ENCODE assay signal across 8 cellular contexts in the genomic region with DNA sequence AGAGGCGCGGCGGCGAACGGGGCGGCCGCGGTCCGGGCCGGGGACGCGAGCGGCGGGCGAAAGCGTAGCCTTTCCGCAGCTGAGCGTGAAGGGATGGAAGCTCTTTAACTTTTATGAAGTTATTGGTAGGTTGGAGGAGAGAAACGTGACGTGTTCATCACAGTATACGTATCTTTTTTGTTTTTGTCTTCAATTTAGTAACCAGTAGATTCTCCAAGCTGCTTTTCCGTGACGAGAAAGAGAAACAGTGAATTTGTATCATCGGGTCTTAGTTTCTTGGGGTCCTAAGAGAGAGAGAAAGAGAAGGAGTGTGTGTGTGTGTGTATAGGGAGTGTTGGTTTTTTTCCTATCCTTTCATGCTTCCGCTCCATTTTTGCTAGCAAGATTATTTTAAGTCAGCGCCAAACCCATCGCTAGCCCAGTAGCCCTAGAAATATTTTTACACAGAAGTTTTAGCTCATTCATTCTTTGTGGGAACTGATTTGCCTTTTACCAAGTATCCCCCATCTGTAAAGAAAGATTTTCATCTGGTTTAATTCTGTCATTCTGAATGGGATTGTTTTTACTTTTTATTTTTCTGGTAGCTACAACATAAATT. TPM values are rescaled to one million over a fixed set of nuclear protein-coding genes. Genes with fewer than 3 reads are reported as not detected.
A peak's percentile ranks its signal among the peaks of the same experiment; 100 is the strongest.
DNase-seq lines count a peak whose midpoint lies in the region; ATAC-seq and TF ChIP-seq lines count a peak whose summit lies in the region.

No MANE protein-coding gene starts in this region.

- no peak overlapping the region for H2AFZ ChIP-seq in neural cell (ENCODE audit: low read depth, low read length)

- H3K4me1 Mint-ChIP-seq in CD4-positive, alpha-beta T cell (ENCODE audit: low read depth) = peaks cover 61% of the 10 kb centered on the region
- peaks cover 66% of the 10 kb centered on the region for H3K4me1 Mint-ChIP-seq in dendritic cell treated with granulocyte-macrophage colony-stimulating factor and Interleukin-4, amounts not matched to agents 40 ng/mL and 50 ng/mL, for 4 days (ENCODE audit: low read depth)

- POLR2A ChIA-PET in CD4-positive, alpha-beta T cell (lab: Charles Lee) = interaction anchor here (0.7 to 4.2 kb wide), 7 partner anchors 9 to 488 kb away, joined by 3 to 28 read pairs (median 13); a partner anchor contains a TSS

- H3K27ac ChIP-seq in CD4-positive, alpha-beta T cell (ENCODE audit: low read depth, low read length) = no peak overlapping the region
- H3K27ac ChIP-seq in KOPT-K1 (ENCODE audit: low read depth, low read length, poor library complexity, severe bottlenecking) = peak overlapping the region; percentile 94
- peak overlapping the region; percentile 97 for H3K27ac ChIP-seq in neural cell (ENCODE audit: low read length)

- H3K4me2 ChIP-seq in neural cell (ENCODE audit: low read length) = peak overlapping the region; percentile 100

- H3K27ac Mint-ChIP-seq in CD4-positive, alpha-beta T cell = peak overlapping the region; percentile 84
- H3K27ac Mint-ChIP-seq in dendritic cell treated with granulocyte-macrophage colony-stimulating factor and Interleukin-4, amounts not matched to agents 40 ng/mL and 50 ng/mL, for 4 days = peak overlapping the region; percentile 85

- no peak for DNase-seq in CD4-positive, alpha-beta T cell
- no peak for DNase-seq in DMS79 treated with DMSO at 0.1 percent for 48 hours (lab: John Stamatoyannopoulos, UW)
- no peak for DNase-seq in stimulated activated CD4-positive, alpha-beta T cell treated with anti-CD3 and anti-CD28 coated beads, Interleukin-4, amount 100 ng/mL, for 4 hours
- no peak for DNase-seq in GDM1 (lab: John Stamatoyannopoulos, UW)

- no peak for TF ChIP-seq EP300 in neural cell (conservative IDR thresholded peaks at IDR 0.05; ENCODE audit: poor library complexity, severe bottlenecking)

- CTCF ChIA-PET in CD4-positive, alpha-beta T cell (lab: Charles Lee) = interaction anchor here (1.2 to 2.4 kb wide), 3 partner anchors 28 to 240 kb away, joined by 3 to 10 read pairs (median 5); a partner anchor contains a TSS

- ATAC-seq in CD4-positive, alpha-beta T cell (ENCODE audit: poor library complexity) = peak; percentile 35
- ATAC-seq in GM18870 (IDR thresholded peaks at IDR 0.05; ENCODE audit: unreplicated experiment) = no peak

- peak overlapping the region; percentile 93 for H3K4me3 ChIP-seq in neural cell (ENCODE audit: low read length)

- no peaks in the 10 kb centered on the region for H3F3A ChIP-seq in neural cell (ENCODE audit: insufficient read depth, low read length, poor library complexity, severe bottlenecking)

- H3K36me3 Mint-ChIP-seq in CD4-positive, alpha-beta T cell (ENCODE audit: low read depth) = peaks cover 32% of the 10 kb centered on the region
- peaks cover 51% of the 10 kb centered on the region for H3K36me3 Mint-ChIP-seq in dendritic cell treated with granulocyte-macrophage colony-stimulating factor and Interleukin-4, amounts not matched to agents 40 ng/mL and 50 ng/mL, for 4 days (ENCODE audit: low read depth)

- H3K27me3 ChIP-seq in CD4-positive, alpha-beta T cell (ENCODE audit: control insufficient read depth, insufficient read depth, low read length) = no peaks in the 10 kb centered on the region
- no peaks in the 10 kb centered on the region for H3K27me3 ChIP-seq in neural cell (ENCODE audit: insufficient read depth, low read depth, low read length)

- H3K79me2 ChIP-seq in neural cell (replicated peaks; ENCODE audit: insufficient read depth, low read length) = peaks cover 54% of the 10 kb centered on the region

- no peaks in the 10 kb centered on the region for H3K9me3 ChIP-seq in CD4-positive, alpha-beta T cell (ENCODE audit: control insufficient read depth, low read length)
- H3K9me3 ChIP-seq in KOPT-K1 (ENCODE audit: insufficient read depth, low read length, poor library complexity, severe bottlenecking) (peaks cover 12% of the 10 kb centered on the region), neural cell (ENCODE audit: low read length) (no peaks in the 10 kb centered on the region)

- TF ChIP-seq RAD21 in neural cell (conservative IDR thresholded peaks at IDR 0.05) = peak; percentile 27

- peak overlapping the region; percentile 94 for H3K4me3 Mint-ChIP-seq in CD4-positive, alpha-beta T cell
- H3K4me3 Mint-ChIP-seq in dendritic cell treated with granulocyte-macrophage colony-stimulating factor and Interleukin-4, amounts not matched to agents 40 ng/mL and 50 ng/mL, for 4 days = peak overlapping the region; percentile 84

- no peaks in the 10 kb centered on the region for H3K9me3 Mint-ChIP-seq in CD4-positive, alpha-beta T cell
- no peaks in the 10 kb centered on the region for H3K9me3 Mint-ChIP-seq in dendritic cell treated with granulocyte-macrophage colony-stimulating factor and Interleukin-4, amounts not matched to agents 40 ng/mL and 50 ng/mL, for 4 days

- peaks cover 3% of the 10 kb centered on the region for H4K20me1 ChIP-seq in neural cell (ENCODE audit: insufficient read depth)

- H3K27me3 Mint-ChIP-seq in CD4-positive, alpha-beta T cell = no peaks in the 10 kb centered on the region
- H3K27me3 Mint-ChIP-seq in dendritic cell treated with granulocyte-macrophage colony-stimulating factor and Interleukin-4, amounts not matched to agents 40 ng/mL and 50 ng/mL, for 4 days = no peaks in the 10 kb centered on the region

- no peak for TF ChIP-seq CTCF in CD4-positive, alpha-beta T cell (IDR thresholded peaks at IDR 0.05)
- TF ChIP-seq CTCF in neural cell (IDR thresholded peaks at IDR 0.05; ENCODE audit: poor library complexity, severe bottlenecking) = no peak

- H3K36me3 ChIP-seq in KOPT-K1 (ENCODE audit: insufficient read depth, low read length) = peaks cover 36% of the 10 kb centered on the region
- H3K36me3 ChIP-seq in neural cell (ENCODE audit: insufficient read depth, low read length) = no peaks in the 10 kb centered on the region

- peak overlapping the region; percentile 94 for H3K9ac ChIP-seq in neural cell (ENCODE audit: low read length)

- no peaks in the 10 kb centered on the region for H3K9me2 ChIP-seq in neural cell (ENCODE audit: insufficient read depth, low read length)

- intact Hi-C loops in CD4-positive, alpha-beta T cell (cut with DNase I, micrococcal nuclease) = loop anchor here (5.0 to 10.0 kb wide), 4 partner anchors 47 to 1053 kb away; a partner anchor contains a TSS
- intact Hi-C loops in dendritic cell treated with granulocyte-macrophage colony-stimulating factor and Interleukin-4, amounts not matched to agents 40 ng/mL and 50 ng/mL, for 4 days (cut with micrococcal nuclease) = loop anchor here (10.0 kb wide), 1 partner anchor 283 kb away; a partner anchor contains a TSS

TF ChIP-seq in neural cell, 6 proteins besides CTCF, POLR2A, EP300 and RAD21:
- TF ChIP-seq MXI1 (conservative IDR thresholded peaks at IDR 0.05; ENCODE audit: poor library complexity, severe bottlenecking) = no peak
- TF ChIP-seq SMC3 (conservative IDR thresholded peaks at IDR 0.05; ENCODE audit: poor library complexity) = no peak
- TF ChIP-seq, protein P1, sequence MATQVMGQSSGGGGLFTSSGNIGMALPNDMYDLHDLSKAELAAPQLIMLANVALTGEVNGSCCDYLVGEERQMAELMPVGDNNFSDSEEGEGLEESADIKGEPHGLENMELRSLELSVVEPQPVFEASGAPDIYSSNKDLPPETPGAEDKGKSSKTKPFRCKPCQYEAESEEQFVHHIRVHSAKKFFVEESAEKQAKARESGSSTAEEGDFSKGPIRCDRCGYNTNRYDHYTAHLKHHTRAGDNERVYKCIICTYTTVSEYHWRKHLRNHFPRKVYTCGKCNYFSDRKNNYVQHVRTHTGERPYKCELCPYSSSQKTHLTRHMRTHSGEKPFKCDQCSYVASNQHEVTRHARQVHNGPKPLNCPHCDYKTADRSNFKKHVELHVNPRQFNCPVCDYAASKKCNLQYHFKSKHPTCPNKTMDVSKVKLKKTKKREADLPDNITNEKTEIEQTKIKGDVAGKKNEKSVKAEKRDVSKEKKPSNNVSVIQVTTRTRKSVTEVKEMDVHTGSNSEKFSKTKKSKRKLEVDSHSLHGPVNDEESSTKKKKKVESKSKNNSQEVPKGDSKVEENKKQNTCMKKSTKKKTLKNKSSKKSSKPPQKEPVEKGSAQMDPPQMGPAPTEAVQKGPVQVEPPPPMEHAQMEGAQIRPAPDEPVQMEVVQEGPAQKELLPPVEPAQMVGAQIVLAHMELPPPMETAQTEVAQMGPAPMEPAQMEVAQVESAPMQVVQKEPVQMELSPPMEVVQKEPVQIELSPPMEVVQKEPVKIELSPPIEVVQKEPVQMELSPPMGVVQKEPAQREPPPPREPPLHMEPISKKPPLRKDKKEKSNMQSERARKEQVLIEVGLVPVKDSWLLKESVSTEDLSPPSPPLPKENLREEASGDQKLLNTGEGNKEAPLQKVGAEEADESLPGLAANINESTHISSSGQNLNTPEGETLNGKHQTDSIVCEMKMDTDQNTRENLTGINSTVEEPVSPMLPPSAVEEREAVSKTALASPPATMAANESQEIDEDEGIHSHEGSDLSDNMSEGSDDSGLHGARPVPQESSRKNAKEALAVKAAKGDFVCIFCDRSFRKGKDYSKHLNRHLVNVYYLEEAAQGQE (IDR thresholded peaks at IDR 0.05; ENCODE audit: borderline replicate concordance) = no peak
- no peak for TF ChIP-seq EZH2 (IDR thresholded peaks at IDR 0.05; ENCODE audit: borderline replicate concordance, insufficient read depth, low read length, poor library complexity, severe bottlenecking)
- TF ChIP-seq POLR2AphosphoS5 (IDR thresholded peaks at IDR 0.05) = no peak
- no peak for TF ChIP-seq TAF1 (IDR thresholded peaks at IDR 0.05; ENCODE audit: low read depth)
TF ChIP-seq in neural cell: peak in this region for 0.

RNA-seq across cellular contexts. Expression of a gene that starts 0.7 kb away (rescaled TPM):
- 10 to 100 TPM; 86.5 to 89.4 TPM for total RNA-seq in CD4-positive, alpha-beta T cell
- polyA plus RNA-seq in neural cell = 128 and 140 TPM in 2 replicates
- 58.2 and 74.4 TPM in 2 replicates for polyA minus RNA-seq in neural cell

RNA-seq across cellular contexts. Expression of a gene that starts 1.2 kb away (rescaled TPM):
- 10 to 100 TPM; 27.5 to 31.4 TPM for total RNA-seq in CD4-positive, alpha-beta T cell
- polyA plus RNA-seq in neural cell = 30.8 and 33.0 TPM in 2 replicates
- polyA minus RNA-seq in neural cell = 26.9 and 34.1 TPM in 2 replicates

RNA-seq across cellular contexts. Expression of a gene that starts 48.5 kb away (rescaled TPM):
- total RNA-seq in CD4-positive, alpha-beta T cell = 1 to 10 TPM; 4.8 to 6.0 TPM
- 33.5 and 42.2 TPM in 2 replicates for polyA plus RNA-seq in neural cell
- 10.2 and 10.4 TPM in 2 replicates for polyA minus RNA-seq in neural cell
